In the genomic region with DNA sequence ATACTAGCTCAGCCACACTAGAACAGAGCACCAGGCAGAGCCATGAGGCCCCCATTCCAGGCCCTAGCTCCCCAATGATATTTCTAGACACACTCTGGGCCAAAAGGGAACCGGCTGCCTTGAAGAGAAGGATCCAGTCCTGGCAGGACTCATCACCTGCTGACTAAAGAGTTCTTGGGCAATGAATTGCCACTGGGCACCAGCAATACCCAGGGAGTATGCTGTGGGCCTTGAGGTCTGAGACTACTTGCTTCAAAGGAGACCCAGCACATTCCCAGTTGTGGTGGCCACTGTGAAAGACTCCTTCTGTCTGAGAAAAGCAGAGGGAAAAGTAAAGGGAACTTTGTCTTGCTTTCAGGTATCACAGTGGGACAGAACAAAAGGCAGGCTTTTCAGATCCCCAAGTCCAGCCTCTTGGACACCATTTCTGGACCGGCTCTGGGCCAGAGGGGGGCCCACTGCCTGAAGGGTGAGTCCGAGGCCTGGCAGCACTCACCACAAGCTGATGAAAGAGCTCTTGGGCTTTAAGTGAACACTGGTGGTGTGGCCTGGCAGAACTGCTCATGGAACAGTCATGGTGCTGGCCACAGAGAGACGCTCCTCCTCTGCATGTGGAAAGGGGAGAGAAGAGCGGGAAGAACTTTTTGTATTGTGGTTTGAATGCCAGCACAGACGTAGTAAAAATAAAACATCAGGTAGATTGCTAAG, we compare ENCODE assay signal across 32 cellular contexts.
DNase-seq lines count a peak whose midpoint lies in the region; ATAC-seq and TF ChIP-seq lines count a peak whose summit lies in the region.
"Had no signal": no experiment of that assay in that cellular context is flagged by ENCODE, and none has a peak within 500 bp of the region (broad histone marks: within the 10 kb centered on the region; RNA-seq: fewer than 3 reads in every experiment).

No MANE protein-coding gene starts in this region.

- no peak overlapping the region for H3K4me3 Mint-ChIP-seq in nephron progenitor cell
- H3K4me3 Mint-ChIP-seq: activated B cell treated with CpG ODN at 0.5 μM for 24 hours; activated CD4-positive, alpha-beta T cell treated with anti-CD3 and anti-CD28 coated beads, Interleukin-2, amount 10 ng/mL, durations not matched to agents 7 days and 5 days; activated naive CD8-positive, alpha-beta T cell treated with anti-CD3 and anti-CD28 coated beads for 36 hours; CD8-positive, alpha-beta memory T cell; effector memory CD8-positive, alpha-beta T cell; H9; neural progenitor cell; stimulated activated naive CD8-positive, alpha-beta T cell treated with anti-CD3 and anti-CD28 coated beads, Interleukin-15, amount 100 ng/mL, for 72 hours; T-cell had no signal

- H3K27ac Mint-ChIP-seq in nephron progenitor cell: no peak overlapping the region
- H3K27ac Mint-ChIP-seq: activated B cell treated with CpG ODN at 0.5 μM for 24 hours; activated CD4-positive, alpha-beta T cell treated with anti-CD3 and anti-CD28 coated beads, Interleukin-2, amount 10 ng/mL, durations not matched to agents 7 days and 5 days; activated naive CD8-positive, alpha-beta T cell treated with anti-CD3 and anti-CD28 coated beads for 36 hours; effector memory CD8-positive, alpha-beta T cell; neural progenitor cell; stimulated activated naive CD8-positive, alpha-beta T cell treated with anti-CD3 and anti-CD28 coated beads, Interleukin-15, amount 100 ng/mL, for 72 hours; T-cell had no signal

- H3K27me3 Mint-ChIP-seq in nephron progenitor cell (ENCODE audit: low read depth, poor library complexity): peaks cover 4% of the 10 kb centered on the region

- no peaks in the 10 kb centered on the region for H3K9me3 ChIP-seq in iPS-15b (ENCODE audit: control insufficient read depth, insufficient read depth, low read length)
- H3K9me3 ChIP-seq: pancreas had no signal

- H3K36me3 ChIP-seq in iPS-15b (ENCODE audit: control insufficient read depth, insufficient read depth, low read length): no peaks in the 10 kb centered on the region
- H3K36me3 ChIP-seq: ascending aorta, neural progenitor cell, pancreas, spleen had no signal

- H3K27me3 ChIP-seq in iPS-15b (ENCODE audit: control insufficient read depth, insufficient read depth, low read length): no peaks in the 10 kb centered on the region
- H3K27me3 ChIP-seq: ascending aorta, neural progenitor cell, pancreas, spleen, tibial artery had no signal

- H3K4me1 Mint-ChIP-seq in nephron progenitor cell: no peaks in the 10 kb centered on the region
- H3K4me1 Mint-ChIP-seq: activated B cell treated with CpG ODN at 0.5 μM for 24 hours; CD8-positive, alpha-beta memory T cell; neural progenitor cell; stimulated activated naive CD8-positive, alpha-beta T cell treated with anti-CD3 and anti-CD28 coated beads, Interleukin-15, amount 100 ng/mL, for 72 hours; T-cell had no signal

- ATAC-seq in HG03442 (IDR thresholded peaks at IDR 0.05; ENCODE audit: unreplicated experiment) (no peak), HG03342 (IDR thresholded peaks at IDR 0.05; ENCODE audit: unreplicated experiment) (no peak)
- ATAC-seq: effector memory CD8-positive, alpha-beta T cell; stimulated activated naive CD8-positive, alpha-beta T cell treated with anti-CD3 and anti-CD28 coated beads, Interleukin-15, amount 100 ng/mL, for 72 hours; T-cell had no signal

- peaks cover 29% of the 10 kb centered on the region for H3K36me3 Mint-ChIP-seq in nephron progenitor cell (ENCODE audit: low read depth)
- H3K36me3 Mint-ChIP-seq: CD8-positive, alpha-beta memory T cell; T-cell had no signal

- H3K4me3 ChIP-seq in fibroblast of mammary gland (ENCODE audit: control insufficient read depth, low read depth, low read length): no peak overlapping the region
- no peak overlapping the region for H3K4me3 ChIP-seq in iPS-15b (ENCODE audit: low read depth, low read length)
- H3K4me3 ChIP-seq: ascending aorta, neural progenitor cell, pancreas, spleen, tibial artery had no signal

- H3K4me1 ChIP-seq in iPS-15b (ENCODE audit: control insufficient read depth, insufficient read depth, low read length): no peaks in the 10 kb centered on the region
- H3K4me1 ChIP-seq: neural progenitor cell, spleen had no signal

- peaks cover 19% of the 10 kb centered on the region for H3K9me3 Mint-ChIP-seq in nephron progenitor cell
- H3K9me3 Mint-ChIP-seq: activated CD4-positive, alpha-beta T cell treated with anti-CD3 and anti-CD28 coated beads, Interleukin-2, amount 10 ng/mL, durations not matched to agents 7 days and 5 days; effector memory CD8-positive, alpha-beta T cell; H9; stimulated activated naive CD8-positive, alpha-beta T cell treated with anti-CD3 and anti-CD28 coated beads, Interleukin-15, amount 100 ng/mL, for 72 hours had no signal

- H3K9ac ChIP-seq in iPS-15b (ENCODE audit: low read depth, low read length): peak overlapping the region; percentile 47
- H3K9ac ChIP-seq: neural progenitor cell had no signal

- TF ChIP-seq CTCF in fibroblast of mammary gland (conservative IDR thresholded peaks at IDR 0.05; ENCODE audit: control insufficient read depth, insufficient read depth, low read depth, low read length): no peak
- TF ChIP-seq CTCF in nephron progenitor cell (IDR thresholded peaks at IDR 0.05): no peak

- DNase-seq in amniotic epithelial cell (ENCODE audit: low read depth): peak; percentile 56
- DNase-seq in fibroblast of mammary gland (ENCODE audit: low read depth): peak; percentile 70
- peak; percentile 43 for DNase-seq in stromal cell of bone marrow (ENCODE audit: low read depth)
- DNase-seq in nephron progenitor cell: no peak
- DNase-seq: activated B cell treated with CpG ODN at 0.5 μM for 24 hours; activated CD4-positive, alpha-beta T cell treated with anti-CD3 and anti-CD28 coated beads, Interleukin-2, amount 10 ng/mL, durations not matched to agents 7 days and 5 days; activated effector memory CD4-positive, alpha-beta T cell treated with Interleukin-2 at 50 U/mL for 16 hours; activated naive CD8-positive, alpha-beta T cell treated with anti-CD3 and anti-CD28 coated beads for 36 hours; CD8-positive, alpha-beta memory T cell; central memory CD4-positive, alpha-beta T cell; DMS 273 treated with DMSO at 0.1 percent for 48 hours; effector memory CD8-positive, alpha-beta T cell; erythroblast; H9; IMR-90; left colon; mesendoderm; NCI-H1105; NCI-H187; NCI-H2171; pancreas; spleen; stimulated activated CD4-positive, alpha-beta T cell treated with anti-CD3 and anti-CD28 coated beads, Interleukin-2, amount 100 ng/mL, for 24 hours; stimulated activated CD8-positive, alpha-beta memory T cell treated with anti-CD3 and anti-CD28 coated beads, Interleukin-4, amount 100 ng/mL, for 48 hours; stimulated activated naive CD8-positive, alpha-beta T cell treated with anti-CD3 and anti-CD28 coated beads, Interleukin-15, amount 100 ng/mL, for 72 hours; T-cell had no signal
